Comparison of ENCODE assay signal across 8 cellular contexts in the genomic region with DNA sequence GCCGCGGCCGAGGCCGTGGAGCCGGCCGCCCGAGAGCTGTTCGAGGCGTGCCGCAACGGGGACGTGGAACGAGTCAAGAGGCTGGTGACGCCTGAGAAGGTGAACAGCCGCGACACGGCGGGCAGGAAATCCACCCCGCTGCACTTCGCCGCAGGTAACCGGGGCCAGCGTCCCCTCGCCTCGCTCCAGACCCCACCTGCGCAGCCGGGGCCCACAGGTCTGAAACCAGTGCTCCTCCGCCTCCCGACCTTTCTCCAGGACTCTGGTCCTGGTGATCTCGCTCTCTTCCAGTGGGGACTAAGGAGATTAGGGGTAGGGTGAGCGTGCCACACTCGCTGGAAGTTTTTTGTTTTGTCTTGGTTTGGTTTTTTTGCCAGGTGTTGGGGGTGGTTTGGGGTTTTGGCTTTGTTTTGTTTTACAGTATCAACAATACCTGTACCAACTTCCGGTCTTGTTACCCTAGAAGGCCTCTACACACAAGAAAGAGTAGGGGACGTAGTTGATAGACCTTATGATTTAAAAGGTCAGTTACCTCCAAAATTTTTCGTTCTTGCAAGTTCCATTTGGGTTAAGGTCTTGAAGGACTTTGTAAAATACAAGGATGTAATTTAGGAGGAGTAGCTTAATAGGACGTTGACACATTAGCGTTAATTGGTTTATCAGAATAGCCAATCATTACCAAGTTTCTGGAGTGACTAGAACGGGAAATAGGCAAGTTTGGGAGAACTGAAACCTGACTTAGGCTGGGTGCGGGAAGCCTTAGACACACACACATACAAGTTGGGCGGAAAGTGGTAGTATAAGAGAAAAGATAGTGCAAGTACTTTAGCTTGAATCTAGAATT. TPM values are rescaled to one million over a fixed set of nuclear protein-coding genes. Genes with fewer than 3 reads are reported as not detected.
DNase-seq lines count a peak whose midpoint lies in the region; ATAC-seq, FAIRE-seq and TF ChIP-seq lines count a peak whose summit lies in the region.

No MANE protein-coding gene starts in this region.

- H3K4me3 ChIP-seq in GM12878 (peak overlapping the region; percentile 84), iPS-15b (ENCODE audit: low read depth, low read length) (peak overlapping the region; percentile 84), skeletal muscle cell (ENCODE audit: low read depth, low read length) (peak overlapping the region; percentile 97)

- in situ Hi-C loops in SK-MEL-5 (cut with HindIII; ENCODE audit: low pct_unique_long_range_greater_than_20kb, low sequenced_read_pairs), result no loop called here
- in situ Hi-C loops in GM12878 (cut with MboI), result no loop called here

- intact Hi-C loops in GM12878 (cut with micrococcal nuclease; ENCODE audit: unreplicated experiment), result loop anchor here (5.0 kb wide), 2 partner anchors 128 to 807 kb away; no protein-coding TSS in a partner anchor

- no peak for TF ChIP-seq RAD21 in GM12878 (IDR thresholded peaks at IDR 0.05; ENCODE audit: insufficient read depth, low read depth, low read length)

- peak overlapping the region; percentile 84 for H3K27ac ChIP-seq in GM12878 (ENCODE audit: control insufficient read depth, insufficient read depth)

- SMC1A ChIA-PET in GM12878 (lab: Charles Lee; ENCODE audit: uncharacterized antibody, unreplicated experiment), result interaction anchor here (1.0 to 1.8 kb wide), 4 partner anchors 13 to 125 kb away, joined by 3 to 6 read pairs (median 4); partner anchors contain the start of gene BTAF1

- H3K4me1 ChIP-seq in GM12878 (ENCODE audit: control insufficient read depth, insufficient read depth, low read length), result peaks cover 9% of the 10 kb centered on the region; the same call in 1 of the 2 replicates
- peaks cover 21% of the 10 kb centered on the region for H3K4me1 ChIP-seq in iPS-15b (ENCODE audit: control insufficient read depth, insufficient read depth, low read length)

- H3K9ac ChIP-seq in GM12878 (ENCODE audit: control insufficient read depth, insufficient read depth, low read length) (peak overlapping the region; percentile 72), iPS-15b (ENCODE audit: low read depth, low read length) (peak overlapping the region; percentile 70)

- CTCF ChIA-PET in GM12878 (lab: Yijun Ruan, JAX), result interaction anchor here (0.8 to 1.8 kb wide), 3 partner anchors 10 to 26 kb away, joined by 3 to 4 read pairs (median 3); no protein-coding TSS in a partner anchor

- TF ChIP-seq POLR2A in GM12878 (IDR thresholded peaks at IDR 0.05; ENCODE audit: low read depth, low read length), result no peak

- H3K27me3 ChIP-seq in GM12878 (replicated peaks in 1 of 2; ENCODE audit: control insufficient read depth in 2 of 2, insufficient read depth in 2 of 2, low read length in 1 of 2) (no peaks in the 10 kb centered on the region; a peak in 1 of 4 replicates), iPS-15b (ENCODE audit: control insufficient read depth, insufficient read depth, low read length) (no peaks in the 10 kb centered on the region)

- ATAC-seq in GM19397 (IDR thresholded peaks at IDR 0.05; ENCODE audit: unreplicated experiment) (peak; percentile 50), HG03457 (IDR thresholded peaks at IDR 0.05; ENCODE audit: unreplicated experiment) (peak; percentile 27), GM12878 (peak; percentile 45)

- H2AFZ ChIP-seq in GM12878 (ENCODE audit: control insufficient read depth, low read depth, low read length), result peak overlapping the region; percentile 92

- no TSS peak for BruUV-seq in GM12878 (replicated peaks; lab: Mats Ljungman, UMichigan)

- H3K79me2 ChIP-seq in GM12878 (ENCODE audit: control insufficient read depth, insufficient read depth, low read length), result peaks cover 30% of the 10 kb centered on the region

- no peaks in the 10 kb centered on the region; the same call in 1 of the 2 replicates for H4K20me1 ChIP-seq in GM12878 (ENCODE audit: control insufficient read depth, insufficient read depth)

- 2% methylated on average over 28 of the region's 40 CpGs for WGBS in GM12878 (ENCODE audit: insufficient coverage, insufficient replicate concordance, low lambda C conversion rate, missing lambda C conversion rate)

- POLR2A ChIA-PET in GM12878 (lab: Charles Lee), result interaction anchor here (0.6 to 1.4 kb wide), 4 partner anchors 124 to 388 kb away, joined by 3 to 5 read pairs (median 3); partner anchors contain the start of gene BTAF1

- H3K36me3 ChIP-seq in GM12878 (ENCODE audit: control insufficient read depth in 2 of 2, insufficient read depth in 2 of 2, low read length in 1 of 2) (no peaks in the 10 kb centered on the region), iPS-15b (ENCODE audit: control insufficient read depth, insufficient read depth, low read length) (no peaks in the 10 kb centered on the region)

- TF ChIP-seq CTCF in GM12878 (IDR thresholded peaks at IDR 0.05 in 2 of 3, conservative IDR thresholded peaks at IDR 0.05 in 1 of 3; ENCODE audit: control insufficient read depth in 2 of 3, extremely low read depth in 1 of 3, insufficient read depth in 1 of 3, low read depth in 3 of 3, low read length in 3 of 3), result no peak

- RAD21 ChIA-PET in GM12878 (lab: Charles Lee; ENCODE audit: unreplicated experiment), result no interaction called here

- H3K9me3 ChIP-seq in GM12878 (replicated peaks; ENCODE audit: control insufficient read depth, insufficient read depth, low read length) (no peaks in the 10 kb centered on the region), iPS-15b (ENCODE audit: control insufficient read depth, insufficient read depth, low read length) (no peaks in the 10 kb centered on the region)

- FAIRE-seq in GM12878 (lab: Jason Lieb, UNC), result no peak

- no peak for TF ChIP-seq EP300 in GM12878 (IDR thresholded peaks at IDR 0.05; ENCODE audit: borderline replicate concordance in 1 of 2, control insufficient read depth in 1 of 2, low read depth in 2 of 2, low read length in 2 of 2)

- DNase-seq in D341Med (ENCODE audit: low spot score) (peak; percentile 21), SK-MEL-5 (ENCODE audit: low read depth, low spot score) (peak; percentile 57), GM12878 (ENCODE audit: low read depth, low spot score) (no peak), skeletal muscle cell (ENCODE audit: low read depth) (no peak), NCI-H1092 treated with DMSO at 0.1 percent for 48 hours (lab: John Stamatoyannopoulos, UW) (no peak)

- H3K4me2 ChIP-seq in GM12878 (ENCODE audit: control insufficient read depth, insufficient read depth), result peak overlapping the region; percentile 76

TF ChIP-seq in GM12878, 131 proteins besides CTCF, POLR2A, EP300 and RAD21 (continues in another document):
- TF ChIP-seq E2F4 (IDR thresholded peaks at IDR 0.05; ENCODE audit: low read depth, low read length) (no peak), TCF7 (IDR thresholded peaks at IDR 0.05; ENCODE audit: borderline replicate concordance) (no peak), CREB1 (IDR thresholded peaks at IDR 0.05; ENCODE audit: low read depth) (no peak), SMAD1 (IDR thresholded peaks at IDR 0.05; ENCODE audit: low read depth, partially characterized antibody) (no peak), SIN3A (IDR thresholded peaks at IDR 0.05; ENCODE audit: low read depth, low read length) (no peak), MEF2B (IDR thresholded peaks at IDR 0.05; ENCODE audit: partially characterized antibody, poor library complexity, severe bottlenecking) (no peak)

RNA-seq across cellular contexts. Expression of gene TNKS2, which starts 0.7 kb away (rescaled TPM):
- total RNA-seq in SK-MEL-5 (2014; rRNA removed; shearing (Covaris generic)), result 34.3 and 34.4 TPM in 2 replicates
- 23.5 and 34.5 TPM in 2 replicates for polyA plus RNA-seq in SK-MEL-5 (2015; cell fraction: cytosol; rRNA removed)
- polyA plus RNA-seq in SK-MEL-5 (2015; cell fraction: nucleus; rRNA removed), result 41.7 and 42.7 TPM in 2 replicates
- total RNA-seq in GM12878 (2013; cell fraction: nucleolus; rRNA removed), result 37.7 and 40.3 TPM in 2 replicates
- total RNA-seq in GM12878 (2014; rRNA removed) (9.7 and 10.1 TPM in 2 replicates), GM12878 (2014; rRNA removed; fragmentation: Illumina TruSeq; extraction: Trizol) (4.5 and 5.1 TPM in 2 replicates), GM12878 (2021) (11.1 and 11.2 TPM in 2 replicates)
- 5.9 TPM for polyA plus RNA-seq in GM12878 (2011; ENCODE audit: low read depth)
- polyA plus RNA-seq in GM12878 (2011; rRNA removed) (24.2 and 36.8 TPM in 2 replicates), GM12878 (2014; fragmentation: Illumina TruSeq; extraction: Trizol) (12.3 and 13.9 TPM in 2 replicates), GM12878 (2014; fragmentation: Nextera tagmentation; extraction: Ambion mirVana) (1 to 10 TPM; 2.9 to 3.0 TPM), GM12878 (2014; rRNA removed) (6.9 and 7.1 TPM in 2 replicates), GM12878 (2016; fragmentation: Nextera tagmentation; extraction: Ambion mirVana) (1 to 10 TPM; 6.6 to 6.7 TPM)
- 10.5 and 11.7 TPM in 2 replicates for polyA plus RNA-seq in GM12878 (2011; cell fraction: cytosol; rRNA removed)
- 20.0 and 20.9 TPM in 2 replicates for polyA plus RNA-seq in GM12878 (2011; cell fraction: nucleus; rRNA removed)
- 6.8 and 11.0 TPM in 2 replicates for polyA plus RNA-seq in GM12878 (2012)
- 35.6 and 45.3 TPM in 2 replicates for polyA minus RNA-seq in GM12878 (2011; rRNA and poly(A)+ RNA removed)
- 11.5 and 14.3 TPM in 2 replicates for polyA minus RNA-seq in GM12878 (2011; cell fraction: cytosol; rRNA and poly(A)+ RNA removed)
- 13.7 and 16.6 TPM in 2 replicates for polyA minus RNA-seq in GM12878 (2011; cell fraction: nucleus; rRNA and poly(A)+ RNA removed)

Comparison
In these comparisons a context has a peak if more than half of its experiments do, and no peak if none do; other contexts are left out.
1. DNase-seq: peak in D341Med (single experiment) and SK-MEL-5 (single experiment); none in GM12878 (single experiment), skeletal muscle cell (single experiment) and NCI-H1092 treated with DMSO at 0.1 percent for 48 hours (single experiment).
2. Peak in every context shown above with its lines, with median percentiles within 50 percentile points of each other: ATAC-seq and H3K4me3 ChIP-seq.